In genomic region chr9:81628897-81629296, GRCh38 we compare ENCODE assay signal across 13 cellular contexts.
"Had no signal": no experiment of that assay in that cellular context is flagged by ENCODE, and none has a peak within 500 bp of the region (broad histone marks: within the 10 kb centered on the region; RNA-seq: fewer than 3 reads in every experiment).

No MANE protein-coding gene starts in this region.

- H3K4me3 ChIP-seq: breast epithelium, lung, neural progenitor cell, ovary, suprapubic skin had no signal

- H3K36me3 ChIP-seq: breast epithelium, neural progenitor cell, ovary had no signal

- ATAC-seq: activated CD4-positive, CD25-positive, alpha-beta regulatory T cell treated with anti-CD3 and anti-CD28 coated beads, Interleukin-2, amount 50 U/mL, for 24 hours; sciatic nerve had no signal

- H3K4me2 ChIP-seq: neural progenitor cell had no signal

- DNase-seq: activated CD4-positive, alpha-beta T cell treated with anti-CD3 and anti-CD28 coated beads, Interleukin-2, amount 50 U/mL, for 1 hour; activated CD8-positive, alpha-beta memory T cell treated with anti-CD3 and anti-CD28 coated beads for 24 hours; aorta; endodermal cell; kidney glomerular epithelial cell; midbrain; ovary had no signal

- H3K27ac ChIP-seq: breast epithelium, neural progenitor cell, ovary, suprapubic skin had no signal

- H3K9ac ChIP-seq: neural progenitor cell had no signal

- H2AFZ ChIP-seq: neural progenitor cell had no signal

- H3K27me3 ChIP-seq: breast epithelium, neural progenitor cell, ovary, suprapubic skin had no signal

- H3K4me1 ChIP-seq: breast epithelium had no signal

- H3K9me3 ChIP-seq: breast epithelium, ovary, suprapubic skin had no signal
